Comparison of ENCODE assay signal across 27 cellular contexts in the genomic region with DNA sequence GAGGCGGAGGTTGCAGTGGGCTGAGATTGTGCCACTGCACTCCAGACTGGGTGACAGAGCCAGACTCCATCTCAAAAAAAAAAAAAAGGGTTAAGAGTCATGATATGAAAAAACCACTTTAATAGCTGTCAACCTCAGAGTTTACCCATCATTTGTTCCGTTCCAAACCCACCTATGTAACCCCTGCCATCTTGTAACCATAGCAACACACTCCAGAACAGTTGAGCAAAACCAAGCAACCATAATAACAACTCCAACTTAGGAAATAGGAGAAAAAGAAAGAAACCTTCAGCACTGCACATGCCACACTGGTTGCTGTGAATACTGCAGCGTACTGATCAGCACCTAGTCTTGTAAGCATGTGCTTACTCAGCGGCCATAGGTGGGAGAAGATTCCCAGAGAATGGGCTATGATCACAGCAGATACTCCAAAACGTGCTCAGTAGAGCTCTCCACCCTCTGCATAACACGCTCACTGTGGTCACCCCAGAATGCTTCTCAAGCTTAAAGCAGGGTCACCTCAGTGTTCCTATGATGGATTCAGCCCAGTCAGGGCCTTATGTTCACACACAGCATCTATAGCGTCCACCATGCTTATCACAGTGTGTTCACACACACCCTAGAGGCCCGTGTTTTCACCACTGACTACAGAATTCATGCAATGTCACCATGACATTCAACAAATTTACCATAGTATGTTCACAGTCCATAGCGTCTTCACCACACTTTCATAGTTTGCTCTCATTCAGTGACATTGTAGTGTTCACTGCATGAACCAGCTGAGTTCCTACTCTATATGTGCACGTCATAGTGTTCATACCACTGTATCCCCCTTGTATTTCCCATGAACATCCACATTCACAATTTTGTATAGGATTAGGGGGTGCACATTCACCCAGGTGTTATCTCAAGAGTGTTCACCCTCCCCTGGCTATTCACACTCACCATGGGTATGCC. TPM values are rescaled to one million over a fixed set of nuclear protein-coding genes. Genes with fewer than 3 reads are reported as not detected.
"Had no signal": no experiment of that assay in that cellular context is flagged by ENCODE, and none has a peak within 500 bp of the region (broad histone marks: within the 10 kb centered on the region; RNA-seq: fewer than 3 reads in every experiment).

No MANE protein-coding gene starts in this region.

- H3K4me3 ChIP-seq: breast epithelium, gastroesophageal sphincter, pancreas, psoas muscle, right atrium auricular region, testis, uterus had no signal

- H3K36me3 ChIP-seq: breast epithelium, gastroesophageal sphincter, pancreas, right atrium auricular region, uterus had no signal

- H3K4me1 Mint-ChIP-seq: activated B cell treated with CpG ODN at 0.5 μM for 24 hours, memory B cell had no signal

- H3K27ac ChIP-seq: breast epithelium, gastroesophageal sphincter, pancreas, psoas muscle, right atrium auricular region, testis, uterus had no signal

- ATAC-seq: activated CD8-positive, alpha-beta memory T cell treated with anti-CD3 and anti-CD28 coated beads, Interleukin-2, amount 10 ng/mL, durations not matched to agents 7 days and 5 days; gastroesophageal sphincter; left cardiac atrium; pancreas; psoas muscle had no signal

- FAIRE-seq: colon, pancreas had no signal

- H3K4me1 ChIP-seq: breast epithelium, gastroesophageal sphincter, pancreas, psoas muscle, right atrium auricular region, uterus had no signal

- H3K27ac Mint-ChIP-seq: activated B cell treated with CpG ODN at 0.5 μM for 24 hours; activated CD4-positive, alpha-beta memory T cell treated with anti-CD3 and anti-CD28 coated beads for 36 hours; activated CD8-positive, alpha-beta memory T cell treated with anti-CD3 and anti-CD28 coated beads, Interleukin-2, amount 10 ng/mL, durations not matched to agents 7 days and 5 days; activated naive CD8-positive, alpha-beta T cell; memory B cell; nephron; T-helper 1 cell treated with Interleukin-12 subunit alpha and Interleukin-12 subunit beta and Interleukin-4 antibody, amounts not matched to agents 30 μg/mL and 1 μg/mL, for 36 hours had no signal

- H3K36me3 Mint-ChIP-seq: activated CD4-positive, alpha-beta memory T cell treated with anti-CD3 and anti-CD28 coated beads for 36 hours; activated CD8-positive, alpha-beta memory T cell treated with anti-CD3 and anti-CD28 coated beads, Interleukin-2, amount 10 ng/mL, durations not matched to agents 7 days and 5 days; activated naive CD8-positive, alpha-beta T cell; memory B cell had no signal

- H3K4me3 Mint-ChIP-seq: activated B cell treated with CpG ODN at 0.5 μM for 24 hours; activated CD4-positive, alpha-beta memory T cell treated with anti-CD3 and anti-CD28 coated beads for 36 hours; activated CD8-positive, alpha-beta memory T cell treated with anti-CD3 and anti-CD28 coated beads, Interleukin-2, amount 10 ng/mL, durations not matched to agents 7 days and 5 days; activated naive CD8-positive, alpha-beta T cell; central memory CD8-positive, alpha-beta T cell; memory B cell; nephron; T-helper 1 cell treated with Interleukin-12 subunit alpha and Interleukin-12 subunit beta and Interleukin-4 antibody, amounts not matched to agents 30 μg/mL and 1 μg/mL, for 36 hours had no signal

- H3K9me3 Mint-ChIP-seq: activated B cell treated with CpG ODN at 0.5 μM for 24 hours; activated CD4-positive, alpha-beta memory T cell treated with anti-CD3 and anti-CD28 coated beads for 36 hours; central memory CD8-positive, alpha-beta T cell; memory B cell; nephron; T-helper 1 cell treated with Interleukin-12 subunit alpha and Interleukin-12 subunit beta and Interleukin-4 antibody, amounts not matched to agents 30 μg/mL and 1 μg/mL, for 36 hours had no signal

- H3K9me3 ChIP-seq: breast epithelium, gastroesophageal sphincter, pancreas, psoas muscle, right atrium auricular region, testis, uterus had no signal

- H3K27me3 ChIP-seq: breast epithelium, gastroesophageal sphincter, pancreas, right atrium auricular region, testis, uterus had no signal

- DNase-seq: activated B cell treated with CpG ODN at 0.5 μM for 24 hours; activated CD4-positive, alpha-beta memory T cell treated with anti-CD3 and anti-CD28 coated beads for 36 hours; activated CD4-positive, alpha-beta T cell treated with anti-CD3 and anti-CD28 coated beads for 48 hours; activated CD8-positive, alpha-beta memory T cell treated with anti-CD3 and anti-CD28 coated beads, Interleukin-2, amount 10 ng/mL, durations not matched to agents 7 days and 5 days; activated naive CD4-positive, alpha-beta T cell; activated T-cell treated with anti-CD3 and anti-CD28 coated beads for 4 hours; amniotic stem cell; head of caudate nucleus; islet precursor cell; left cardiac atrium; pancreas; psoas muscle; stimulated activated CD4-positive, alpha-beta T cell treated with anti-CD3 and anti-CD28 coated beads, Interleukin-4, amount 100 ng/mL, for 4 hours; T1000; testis; trophoblast cell; uterus had no signal

RNA-seq across cellular contexts. Expression of gene CILP, which starts 6.5 kb away (rescaled TPM):
- total RNA-seq: dermis microvascular lymphatic vessel endothelial cell had no signal
